In genomic region chr2:32095671-32096070, GRCh38 we compare ENCODE assay signal across 22 cellular contexts. TPM values are rescaled to one million over a fixed set of nuclear protein-coding genes. Genes with fewer than 3 reads are reported as not detected.
DNase-seq lines count a peak whose midpoint lies in the region; ATAC-seq and TF ChIP-seq lines count a peak whose summit lies in the region.
"Had no signal": no experiment of that assay in that cellular context is flagged by ENCODE, and none has a peak within 500 bp of the region (broad histone marks: within the 10 kb centered on the region; RNA-seq: fewer than 3 reads in every experiment).

No MANE protein-coding gene starts in this region.

- H3K4me3 Mint-ChIP-seq in CD14-positive monocyte: no peak overlapping the region
- H3K4me3 Mint-ChIP-seq in CD4-positive, alpha-beta memory T cell: no peak overlapping the region
- no peak overlapping the region for H3K4me3 Mint-ChIP-seq in effector memory CD8-positive, alpha-beta T cell
- H3K4me3 Mint-ChIP-seq: B cell had no signal

- CTCF ChIA-PET in CD4-positive, alpha-beta memory T cell (lab: Charles Lee; ENCODE audit: partially characterized antibody): interaction anchor here (1.3 kb wide), 1 partner anchor 8 kb away, joined by 3 read pairs; no protein-coding TSS in a partner anchor
- CTCF ChIA-PET in RWPE1 (lab: Yijun Ruan, JAX): interaction anchor here (0.7 kb wide), 1 partner anchor 10 kb away, joined by 6 read pairs; no protein-coding TSS in a partner anchor

- peaks cover 38 to 41% of the 10 kb centered on the region in 2 donors for H3K36me3 Mint-ChIP-seq in CD14-positive monocyte
- peaks cover 29 to 34% of the 10 kb centered on the region in 2 donors for H3K36me3 Mint-ChIP-seq in CD4-positive, alpha-beta memory T cell
- H3K36me3 Mint-ChIP-seq in effector memory CD8-positive, alpha-beta T cell (ENCODE audit: insufficient read depth): peaks cover 17% of the 10 kb centered on the region

- H3K27me3 ChIP-seq in CD4-positive, alpha-beta memory T cell (ENCODE audit: insufficient read depth, low read length): no peaks in the 10 kb centered on the region
- no peaks in the 10 kb centered on the region for H3K27me3 ChIP-seq in dorsolateral prefrontal cortex
- H3K27me3 ChIP-seq: MG63 had no signal

- TF ChIP-seq CTCF in CD14-positive monocyte (IDR thresholded peaks at IDR 0.05): no peak
- no peak for TF ChIP-seq CTCF in RWPE1 (conservative IDR thresholded peaks at IDR 0.05; ENCODE audit: low read depth)
- TF ChIP-seq CTCF in dorsolateral prefrontal cortex (IDR thresholded peaks at IDR 0.05 in 54 of 56, conservative IDR thresholded peaks at IDR 0.05 in 2 of 56; ENCODE audit: low read depth in 1 of 56, partially characterized antibody in 56 of 56): no peak

- no peak for ATAC-seq in effector memory CD8-positive, alpha-beta T cell (replicated peaks)
- ATAC-seq in GM19397 (IDR thresholded peaks at IDR 0.05; ENCODE audit: unreplicated experiment) (no peak), left colon (no peak)
- ATAC-seq: GM12878, Panc1 had no signal

- intact Hi-C loops in CD14-positive monocyte (cut with micrococcal nuclease): no loop called here
- intact Hi-C loops in CD4-positive, alpha-beta memory T cell (cut with micrococcal nuclease): no loop called here
- intact Hi-C loops in dorsolateral prefrontal cortex (cut with DNase I): no loop called here
- intact Hi-C loops in left colon (cut with DNase I, micrococcal nuclease): no loop called here

- no peaks in the 10 kb centered on the region for H3K4me1 ChIP-seq in CD4-positive, alpha-beta memory T cell (ENCODE audit: insufficient read depth, low read length)
- H3K4me1 ChIP-seq: Caco-2 had no signal

- H3K9me3 ChIP-seq in CD4-positive, alpha-beta memory T cell (ENCODE audit: control insufficient read depth in 1 of 2, low read length in 2 of 2): no peaks in the 10 kb centered on the region
- H3K9me3 ChIP-seq: Caco-2, MG63 had no signal

- no peak for DNase-seq in CD14-positive monocyte (ENCODE audit: low spot score)
- no peak for DNase-seq in CD4-positive, alpha-beta memory T cell
- DNase-seq in RWPE1 (ENCODE audit: low spot score): peak; percentile 12
- DNase-seq in effector memory CD8-positive, alpha-beta T cell: no peak
- DNase-seq in NCI-H2081 treated with DMSO at 0.1 percent for 48 hours (lab: John Stamatoyannopoulos, UW): no peak
- no peak for DNase-seq in dorsolateral prefrontal cortex
- DNase-seq in left colon: no peak
- DNase-seq: Caco-2, EL, GDM1, KBM-7, MG63, NCI-H1105 treated with DMSO at 0.1 percent for 48 hours, NCI-H146, NCI-H1930, NCI-H2227 treated with DMSO at 0.1 percent for 48 hours, NCI-H526 treated with DMSO at 0.1 percent for 48 hours, SHP77 treated with DMSO at 0.1 percent for 48 hours had no signal

- POLR2A ChIA-PET in CD4-positive, alpha-beta memory T cell (lab: Charles Lee; ENCODE audit: partially characterized antibody): no interaction called here
- POLR2A ChIA-PET in RWPE1 (lab: Yijun Ruan, JAX; ENCODE audit: low non-redundant PET): no interaction called here

- H3K27ac ChIP-seq in CD4-positive, alpha-beta memory T cell (ENCODE audit: low read depth, low read length): no peak overlapping the region
- H3K27ac ChIP-seq in RWPE1: no peak overlapping the region
- H3K27ac ChIP-seq in dorsolateral prefrontal cortex: no peak overlapping the region

- H3K27ac Mint-ChIP-seq in CD14-positive monocyte: peak overlapping the region in 4 of 7 donors; percentile 17 to 74 (median 53)
- peak overlapping the region in 5 of 7 donors; percentile 10 to 73 (median 50) for H3K27ac Mint-ChIP-seq in CD4-positive, alpha-beta memory T cell
- H3K27ac Mint-ChIP-seq in effector memory CD8-positive, alpha-beta T cell: peak overlapping the region; percentile 65 to 70

- no peaks in the 10 kb centered on the region for H3K27me3 Mint-ChIP-seq in CD14-positive monocyte (ENCODE audit: low read depth in 3 of 3)
- H3K27me3 Mint-ChIP-seq in CD4-positive, alpha-beta memory T cell: no peaks in the 10 kb centered on the region
- no peaks in the 10 kb centered on the region for H3K27me3 Mint-ChIP-seq in effector memory CD8-positive, alpha-beta T cell
- H3K27me3 Mint-ChIP-seq: B cell had no signal

- peaks cover 0 to 2% (median 0%) of the 10 kb centered on the region in 7 donors for H3K9me3 Mint-ChIP-seq in CD14-positive monocyte
- no peaks in the 10 kb centered on the region for H3K9me3 Mint-ChIP-seq in CD4-positive, alpha-beta memory T cell
- H3K9me3 Mint-ChIP-seq in effector memory CD8-positive, alpha-beta T cell: no peaks in the 10 kb centered on the region

- H3K36me3 ChIP-seq in CD4-positive, alpha-beta memory T cell (ENCODE audit: insufficient read depth, low read length): peaks cover 2% of the 10 kb centered on the region
- H3K36me3 ChIP-seq: MG63 had no signal

- no peak overlapping the region for H3K4me3 ChIP-seq in CD4-positive, alpha-beta memory T cell (ENCODE audit: low read length in 2 of 2)
- H3K4me3 ChIP-seq in dorsolateral prefrontal cortex: no peak overlapping the region
- H3K4me3 ChIP-seq: GM12878, MG63 had no signal

- H3K4me1 Mint-ChIP-seq in CD14-positive monocyte: no peaks in the 10 kb centered on the region
- peaks cover 0 to 9% (median 7%) of the 10 kb centered on the region in 4 donors for H3K4me1 Mint-ChIP-seq in CD4-positive, alpha-beta memory T cell
- peaks cover 3 to 11% of the 10 kb centered on the region in 2 donors for H3K4me1 Mint-ChIP-seq in effector memory CD8-positive, alpha-beta T cell (ENCODE audit: low read depth in 2 of 2)
- H3K4me1 Mint-ChIP-seq: B cell had no signal

RNA-seq across cellular contexts. Expression of gene SPAST, which starts 32.3 kb away (rescaled TPM):
- 10 to 100 TPM; 14.0 to 17.4 TPM for polyA plus RNA-seq in CD14-positive monocyte
- 10 to 100 TPM; 22.5 to 23.2 TPM for total RNA-seq in CD4-positive, alpha-beta memory T cell
- polyA plus RNA-seq in CD4-positive, alpha-beta memory T cell: 10 to 100 TPM; 11.2 to 15.3 TPM
- total RNA-seq in dorsolateral prefrontal cortex: 10 to 100 TPM; 26.1 to 44.9 (median 35.9) TPM
- 10 to 100 TPM; 18.6 TPM for total RNA-seq in left colon

RNA-seq across cellular contexts. Expression of gene DPY30, which starts 56.1 kb away (rescaled TPM):
- polyA plus RNA-seq in CD14-positive monocyte: 100 to 1,000 TPM; 122 to 137 TPM
- 10 to 100 TPM; 50.0 to 51.3 TPM for total RNA-seq in CD4-positive, alpha-beta memory T cell
- polyA plus RNA-seq in CD4-positive, alpha-beta memory T cell: 100 to 1,000 TPM; 167 to 233 TPM
- total RNA-seq in dorsolateral prefrontal cortex (10 to 100 TPM; 36.9 to 75.5 (median 60.6) TPM), left colon (10 to 100 TPM; 40.5 to 50.8 TPM)
